1 cellular context compared by ENCODE assay signal in genomic region chr17:37276475-37276874, GRCh38.
TF ChIP-seq lines count a peak whose summit lies in the region.

No MANE protein-coding gene starts in this region.

TF ChIP-seq in GM23338, 12 proteins besides CTCF, POLR2A, EP300 and RAD21 (continued from another document):
- TF ChIP-seq ZNF462 (CRISPR knock-in tag; IDR thresholded peaks at IDR 0.05): no peak
TF ChIP-seq in GM23338: peak in this region for 0.
